In genomic region chr9:74770508-74771261, GRCh38 we compare ENCODE assay signal across 8 cellular contexts.
DNase-seq lines count a peak whose midpoint lies in the region; ATAC-seq and TF ChIP-seq lines count a peak whose summit lies in the region.

No MANE protein-coding gene starts in this region.

- H3K27ac ChIP-seq in CD8-positive, alpha-beta memory T cell (ENCODE audit: low read depth, low read length): no peak overlapping the region
- H3K27ac ChIP-seq in HUES6 (ENCODE audit: low read depth, low read length) (no peak overlapping the region), esophagus muscularis mucosa (replicated peaks in 1 of 4) (no peak overlapping the region), spleen (no peak overlapping the region), tibial artery (no peak overlapping the region)

- H3K27me3 ChIP-seq in CD8-positive, alpha-beta memory T cell (ENCODE audit: insufficient read depth, low read length, poor library complexity, severe bottlenecking): no peaks in the 10 kb centered on the region
- H3K27me3 ChIP-seq in HUES6 (ENCODE audit: control insufficient read depth, insufficient read depth, low read length) (no peaks in the 10 kb centered on the region), esophagus muscularis mucosa (peaks cover 0 to 25% (median 0%) of the 10 kb centered on the region in 4 donors), spleen (replicated peaks in 1 of 7) (peaks cover 0 to 17% (median 0%) of the 10 kb centered on the region in 7 donors), tibial artery (peaks cover 0 to 17% of the 10 kb centered on the region in 2 donors)

- 69% methylated on average over 22 of the region's 22 CpGs for WGBS in esophagus muscularis mucosa
- WGBS in spleen, 5 donors: 70 to 76% (median 72%) methylated on average over 22 of the region's 22 CpGs

- H3K27me3 Mint-ChIP-seq in CD8-positive, alpha-beta memory T cell: peaks cover 14 to 15% of the 10 kb centered on the region in 2 donors

- H3K9me3 Mint-ChIP-seq in CD8-positive, alpha-beta memory T cell: no peaks in the 10 kb centered on the region

- peak in 4 of 5 donors; percentile 7 to 51 (median 8) for DNase-seq in CD8-positive, alpha-beta memory T cell
- DNase-seq in activated CD4-positive, alpha-beta T cell treated with anti-CD3 and anti-CD28 coated beads for 1 hour: peak; percentile 11
- DNase-seq in esophagus muscularis mucosa (ENCODE audit: extremely low spot score) (no peak), spleen (peak; percentile 77), tibial artery (no peak), cerebellar nuclear complex (lab: John Stamatoyannopoulos, UW) (no peak)

- POLR2A ChIA-PET in CD8-positive, alpha-beta memory T cell (lab: Charles Lee): no interaction called here

- TF ChIP-seq POLR2A in esophagus muscularis mucosa (IDR thresholded peaks at IDR 0.05; ENCODE audit: low read depth) (no peak), spleen (IDR thresholded peaks at IDR 0.05) (no peak)

- no peak overlapping the region for H3K27ac Mint-ChIP-seq in CD8-positive, alpha-beta memory T cell

- no peaks in the 10 kb centered on the region for H3K9me3 ChIP-seq in CD8-positive, alpha-beta memory T cell (ENCODE audit: low read length)
- no peaks in the 10 kb centered on the region for H3K9me3 ChIP-seq in HUES6 (ENCODE audit: control insufficient read depth, insufficient read depth, low read depth, low read length)
- H3K9me3 ChIP-seq in esophagus muscularis mucosa: no peaks in the 10 kb centered on the region
- H3K9me3 ChIP-seq in spleen: no peaks in the 10 kb centered on the region
- no peaks in the 10 kb centered on the region for H3K9me3 ChIP-seq in tibial artery

- H3K4me1 ChIP-seq in CD8-positive, alpha-beta memory T cell (ENCODE audit: insufficient read depth, low read length): no peaks in the 10 kb centered on the region
- H3K4me1 ChIP-seq in HUES6 (ENCODE audit: control insufficient read depth, insufficient read depth, low read length) (peaks cover 3% of the 10 kb centered on the region; the same call in 1 of the 2 replicates), esophagus muscularis mucosa (no peaks in the 10 kb centered on the region), spleen (no peaks in the 10 kb centered on the region), tibial artery (no peaks in the 10 kb centered on the region)

- no peak overlapping the region for H3K4me3 ChIP-seq in CD8-positive, alpha-beta memory T cell (ENCODE audit: low read length)
- H3K4me3 ChIP-seq in HUES6 (ENCODE audit: low read depth, low read length) (0 out of 2 replicates have a peak overlapping the region, but pooled peaks have one; percentile 20), esophagus muscularis mucosa (no peak overlapping the region), spleen (no peak overlapping the region), tibial artery (no peak overlapping the region)

- no peak overlapping the region for H3K9ac ChIP-seq in HUES6 (ENCODE audit: low read length)

- H3K4me1 Mint-ChIP-seq in CD8-positive, alpha-beta memory T cell: no peaks in the 10 kb centered on the region

- CTCF ChIA-PET in CD8-positive, alpha-beta memory T cell (lab: Charles Lee): no interaction called here

- H3K36me3 Mint-ChIP-seq in CD8-positive, alpha-beta memory T cell: no peaks in the 10 kb centered on the region

- intact Hi-C loops in esophagus muscularis mucosa (cut with DNase I) (no loop called here), spleen (cut with DNase I; ENCODE audit: low total_unique reads) (no loop called here), tibial artery (cut with DNase I; ENCODE audit: low total_unique reads) (no loop called here)

- H3K4me3 Mint-ChIP-seq in CD8-positive, alpha-beta memory T cell: peak overlapping the region in 1 of 7 donors; percentile 78

- no peaks in the 10 kb centered on the region for H3K36me3 ChIP-seq in CD8-positive, alpha-beta memory T cell (ENCODE audit: insufficient read depth, low read length)
- H3K36me3 ChIP-seq in HUES6 (ENCODE audit: control insufficient read depth, insufficient read depth, low read length) (no peaks in the 10 kb centered on the region), esophagus muscularis mucosa (no peaks in the 10 kb centered on the region), spleen (peaks cover 0 to 6% (median 0%) of the 10 kb centered on the region in 6 donors), tibial artery (no peaks in the 10 kb centered on the region)

- no peak for TF ChIP-seq EP300 in esophagus muscularis mucosa (IDR thresholded peaks at IDR 0.05)

- peak in 2 of 3 experiments; percentile 31 to 57 for TF ChIP-seq CTCF in esophagus muscularis mucosa (IDR thresholded peaks at IDR 0.05)
- peak in 9 of 11 experiments; percentile 10 to 68 (median 56) for TF ChIP-seq CTCF in spleen (IDR thresholded peaks at IDR 0.05 in 8 of 11, conservative IDR thresholded peaks at IDR 0.05 in 3 of 11)
- peak in 1 of 2 experiments; percentile 35 for TF ChIP-seq CTCF in tibial artery (IDR thresholded peaks at IDR 0.05)

- ATAC-seq in GM19455 (IDR thresholded peaks at IDR 0.05; ENCODE audit: unreplicated experiment): peak; percentile 68

Comparison
In these comparisons a context has a peak if more than half of its experiments do, and no peak if none do; other contexts are left out.
1. DNase-seq: peak in CD8-positive, alpha-beta memory T cell (4 of 5), activated CD4-positive, alpha-beta T cell treated with anti-CD3 and anti-CD28 coated beads for 1 hour (single experiment) and spleen (single experiment); none in esophagus muscularis mucosa (single experiment), tibial artery (0 of 2) and cerebellar nuclear complex (0 of 2).